In genomic region chr3:15511156-15511555, GRCh38 we compare ENCODE assay signal across 18 cellular contexts.
"Had no signal": no experiment of that assay in that cellular context is flagged by ENCODE, and none has a peak within 500 bp of the region (broad histone marks: within the 10 kb centered on the region; RNA-seq: fewer than 3 reads in every experiment).

No MANE protein-coding gene starts in this region.

- H3K27ac Mint-ChIP-seq: naive thymus-derived CD4-positive, alpha-beta T cell; stimulated activated naive CD8-positive, alpha-beta T cell treated with anti-CD3 and anti-CD28 coated beads, Interleukin-15, Interleukin-2, amounts not matched to agents 100 ng/mL and 50 ng/mL, for 24 hours had no signal

- ATAC-seq: esophagus mucosa; gastrocnemius medialis; left lobe of liver; naive thymus-derived CD4-positive, alpha-beta T cell had no signal

- H3K4me3 Mint-ChIP-seq: naive thymus-derived CD4-positive, alpha-beta T cell; neural crest cell; stimulated activated naive CD8-positive, alpha-beta T cell treated with anti-CD3 and anti-CD28 coated beads, Interleukin-15, Interleukin-2, amounts not matched to agents 100 ng/mL and 50 ng/mL, for 24 hours had no signal

- H3K27me3 Mint-ChIP-seq: stimulated activated naive CD8-positive, alpha-beta T cell treated with anti-CD3 and anti-CD28 coated beads, Interleukin-15, Interleukin-2, amounts not matched to agents 100 ng/mL and 50 ng/mL, for 24 hours had no signal

- H3K9me3 Mint-ChIP-seq: neural crest cell; stimulated activated naive CD8-positive, alpha-beta T cell treated with anti-CD3 and anti-CD28 coated beads, Interleukin-15, Interleukin-2, amounts not matched to agents 100 ng/mL and 50 ng/mL, for 24 hours had no signal

- DNase-seq: cortex of kidney; dorsolateral prefrontal cortex; effector CD8-positive, alpha-beta T cell; gastrocnemius medialis; heart right ventricle; hypothalamus; islet precursor cell; mammary epithelial cell; naive thymus-derived CD4-positive, alpha-beta T cell; sigmoid colon; small intestine; stimulated activated CD4-positive, alpha-beta T cell treated with anti-CD3 and anti-CD28 coated beads, Interleukin-2, amount 100 ng/mL, for 48 hours; testis; upper lobe of right lung had no signal

- H3K4me1 Mint-ChIP-seq: neural crest cell had no signal
